Comparison of ENCODE assay signal across 1 cellular context in genomic region chr6:151670116-151670515, GRCh38.
TF ChIP-seq lines count a peak whose summit lies in the region.

No MANE protein-coding gene starts in this region.

TF ChIP-seq in HCT116, 20 proteins besides CTCF, POLR2A, EP300 and RAD21 (continued from another document):
- TF ChIP-seq REST (IDR thresholded peaks at IDR 0.05; ENCODE audit: low read depth) (no peak), POLR2AphosphoS5 (IDR thresholded peaks at IDR 0.05; ENCODE audit: low read depth, low read length) (no peak), SIN3A (IDR thresholded peaks at IDR 0.05; ENCODE audit: low read depth) (no peak), ELF1 (IDR thresholded peaks at IDR 0.05; ENCODE audit: borderline replicate concordance, low read depth) (no peak), CBX3 (IDR thresholded peaks at IDR 0.05; ENCODE audit: low read depth) (no peak), EZH2phosphoT487 (IDR thresholded peaks at IDR 0.05; ENCODE audit: borderline replicate concordance) (no peak), JUND (IDR thresholded peaks at IDR 0.05) (no peak), EGR1 (IDR thresholded peaks at IDR 0.05; ENCODE audit: low read depth) (no peak), TCF7L2 (IDR thresholded peaks at IDR 0.05; ENCODE audit: borderline replicate concordance, extremely low read depth, insufficient read depth, insufficient read length) (no peak), EZH2 (IDR thresholded peaks at IDR 0.05) (no peak), SRF (IDR thresholded peaks at IDR 0.05; ENCODE audit: low read depth) (no peak), FOSL1 (IDR thresholded peaks at IDR 0.05; ENCODE audit: low read depth) (no peak), ZFX (IDR thresholded peaks at IDR 0.05) (no peak)
